9 cellular contexts compared by ENCODE assay signal in the genomic region with DNA sequence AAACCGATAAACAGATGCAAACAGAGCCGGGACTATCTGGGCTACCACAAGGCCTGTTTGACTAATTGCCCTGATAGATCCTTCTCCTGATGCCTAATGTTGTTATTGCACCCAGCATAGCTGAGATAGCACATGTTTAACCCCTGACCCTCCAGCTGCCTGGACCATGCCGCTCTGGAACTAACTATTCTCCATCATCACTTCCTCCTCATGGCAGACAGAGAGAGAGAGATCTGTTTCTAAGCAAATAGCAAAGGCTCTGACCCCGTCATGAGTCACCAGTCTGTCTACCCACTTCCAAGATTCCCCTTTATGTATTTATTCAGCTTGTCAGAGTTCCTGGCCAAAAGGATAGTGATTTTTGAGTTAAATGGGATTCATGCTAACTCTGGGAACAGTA. TPM values are rescaled to one million over a fixed set of nuclear protein-coding genes. Genes with fewer than 3 reads are reported as not detected.
DNase-seq lines count a peak whose midpoint lies in the region; ATAC-seq and TF ChIP-seq lines count a peak whose summit lies in the region.
"Had no signal": no experiment of that assay in that cellular context is flagged by ENCODE, and none has a peak within 500 bp of the region (broad histone marks: within the 10 kb centered on the region; RNA-seq: fewer than 3 reads in every experiment).

No MANE protein-coding gene starts in this region.

- peak in 7 of 8 donors; percentile 61 to 87 (median 67) for ATAC-seq in heart right ventricle
- ATAC-seq in GM21528 (IDR thresholded peaks at IDR 0.05; ENCODE audit: low FRiP score, unreplicated experiment), result no peak
- ATAC-seq in HG03280 (IDR thresholded peaks at IDR 0.05; ENCODE audit: unreplicated experiment), result no peak

- H3K4me3 ChIP-seq in HFF-Myc (replicated peaks; ENCODE audit: low read depth, low read length) (no peak overlapping the region), SJSA1 (no peak overlapping the region), heart right ventricle (no peak overlapping the region), smooth muscle cell (no peak overlapping the region)

- no peaks in the 10 kb centered on the region for H3K27me3 Mint-ChIP-seq in activated T-helper 2 cell treated with anti-CD3 and anti-CD28 coated beads, Interferon-gamma antibody, Interleukin-2, Interleukin-4, amounts not matched to agents 10 μg/mL and 5 μg/mL and 100 μg/mL, durations not matched to agents 14 hours and 24 hours and 36 hours (ENCODE audit: low read depth)
- H3K27me3 Mint-ChIP-seq: IgD-negative memory B cell had no signal

- H3K9me3 ChIP-seq in SJSA1 (replicated peaks), result no peaks in the 10 kb centered on the region
- H3K9me3 ChIP-seq in heart right ventricle, result no peaks in the 10 kb centered on the region
- H3K9me3 ChIP-seq in smooth muscle cell (replicated peaks; ENCODE audit: low read depth), result no peaks in the 10 kb centered on the region

- H3K27me3 ChIP-seq in SJSA1 (replicated peaks), result no peaks in the 10 kb centered on the region
- no peaks in the 10 kb centered on the region for H3K27me3 ChIP-seq in heart right ventricle
- H3K27me3 ChIP-seq in smooth muscle cell (ENCODE audit: low read depth), result no peaks in the 10 kb centered on the region

- H3K27ac Mint-ChIP-seq in activated T-helper 2 cell treated with anti-CD3 and anti-CD28 coated beads, Interferon-gamma antibody, Interleukin-2, Interleukin-4, amounts not matched to agents 10 μg/mL and 5 μg/mL and 100 μg/mL, durations not matched to agents 14 hours and 24 hours and 36 hours, result no peak overlapping the region

- peak overlapping the region; percentile 51 for H3K9ac ChIP-seq in smooth muscle cell (ENCODE audit: low read depth)

- DNase-seq in HFF-Myc (ENCODE audit: extremely low read depth, low read depth) (peak; percentile 92), SJSA1 (ENCODE audit: low read depth in 1 of 2, low spot score in 2 of 2) (peak; percentile 58 to 75), heart right ventricle (peak in 1 of 2 donors; percentile 36), smooth muscle cell (lab: John Stamatoyannopoulos, UW; ENCODE audit: unreplicated experiment) (no peak)
- no peak for DNase-seq in activated T-helper 2 cell treated with anti-CD3 and anti-CD28 coated beads, Interferon-gamma antibody, Interleukin-2, Interleukin-4, amounts not matched to agents 10 μg/mL and 5 μg/mL and 100 μg/mL, durations not matched to agents 14 hours and 24 hours and 36 hours (ENCODE audit: low spot score)

- peaks cover 31% of the 10 kb centered on the region for H3F3A ChIP-seq in smooth muscle cell (ENCODE audit: low read depth)

- H3K79me2 ChIP-seq in smooth muscle cell (ENCODE audit: low read depth), result no peaks in the 10 kb centered on the region

- H3K36me3 ChIP-seq in SJSA1 (no peaks in the 10 kb centered on the region), heart right ventricle (no peaks in the 10 kb centered on the region), smooth muscle cell (ENCODE audit: low read depth) (no peaks in the 10 kb centered on the region)

- intact Hi-C loops in heart right ventricle (cut with DNase I), result no loop called here
- intact Hi-C loops in activated T-helper 2 cell treated with anti-CD3 and anti-CD28 coated beads, Interferon-gamma antibody, Interleukin-2, Interleukin-4, amounts not matched to agents 10 μg/mL and 5 μg/mL and 100 μg/mL, durations not matched to agents 14 hours and 24 hours and 36 hours (cut with micrococcal nuclease), result no loop called here

- H3K4me1 Mint-ChIP-seq in activated T-helper 2 cell treated with anti-CD3 and anti-CD28 coated beads, Interferon-gamma antibody, Interleukin-2, Interleukin-4, amounts not matched to agents 10 μg/mL and 5 μg/mL and 100 μg/mL, durations not matched to agents 14 hours and 24 hours and 36 hours (ENCODE audit: low read depth), result no peaks in the 10 kb centered on the region
- H3K4me1 Mint-ChIP-seq: IgD-negative memory B cell had no signal

- peaks cover 17% of the 10 kb centered on the region for H3K4me1 ChIP-seq in SJSA1 (replicated peaks)
- H3K4me1 ChIP-seq in heart right ventricle, result peaks cover 0 to 22% (median 9%) of the 10 kb centered on the region in 9 donors
- peaks cover 16% of the 10 kb centered on the region for H3K4me1 ChIP-seq in smooth muscle cell (ENCODE audit: low read depth)

- no peak overlapping the region for H3K4me3 Mint-ChIP-seq in activated T-helper 2 cell treated with anti-CD3 and anti-CD28 coated beads, Interferon-gamma antibody, Interleukin-2, Interleukin-4, amounts not matched to agents 10 μg/mL and 5 μg/mL and 100 μg/mL, durations not matched to agents 14 hours and 24 hours and 36 hours (ENCODE audit: low read depth)
- H3K4me3 Mint-ChIP-seq: IgD-negative memory B cell had no signal

- no peak for TF ChIP-seq CTCF in HFF-Myc (IDR thresholded peaks at IDR 0.05; ENCODE audit: low read depth, low read length, missing control alignments)
- TF ChIP-seq CTCF in heart right ventricle (IDR thresholded peaks at IDR 0.05), result no peak
- no peak for TF ChIP-seq CTCF in smooth muscle cell (IDR thresholded peaks at IDR 0.05; ENCODE audit: borderline replicate concordance, insufficient read depth, poor library complexity, severe bottlenecking)

- peak overlapping the region; percentile 56 for H3K4me2 ChIP-seq in smooth muscle cell

- WGBS in heart right ventricle, 2 donors, result 42 to 47% methylated on average over 4 of the region's 4 CpGs
- 4% methylated on average over 4 of the region's 4 CpGs for WGBS in smooth muscle cell (ENCODE audit: low lambda C conversion rate)

- H4K20me1 ChIP-seq in smooth muscle cell (ENCODE audit: low read depth), result no peaks in the 10 kb centered on the region

- H3K9me3 Mint-ChIP-seq in activated T-helper 2 cell treated with anti-CD3 and anti-CD28 coated beads, Interferon-gamma antibody, Interleukin-2, Interleukin-4, amounts not matched to agents 10 μg/mL and 5 μg/mL and 100 μg/mL, durations not matched to agents 14 hours and 24 hours and 36 hours, result no peaks in the 10 kb centered on the region

- no peaks in the 10 kb centered on the region for H3K36me3 Mint-ChIP-seq in activated T-helper 2 cell treated with anti-CD3 and anti-CD28 coated beads, Interferon-gamma antibody, Interleukin-2, Interleukin-4, amounts not matched to agents 10 μg/mL and 5 μg/mL and 100 μg/mL, durations not matched to agents 14 hours and 24 hours and 36 hours (ENCODE audit: low read depth)
- H3K36me3 Mint-ChIP-seq: IgD-negative memory B cell had no signal

- H2AFZ ChIP-seq in smooth muscle cell (ENCODE audit: low read depth), result peak overlapping the region; percentile 79

- H3K27ac ChIP-seq in SJSA1 (peak overlapping the region; percentile 49), heart right ventricle (peak overlapping the region in 3 of 10 donors; percentile 13 to 37 (median 29)), smooth muscle cell (ENCODE audit: low read depth) (peak overlapping the region; percentile 89)

RNA-seq across cellular contexts. Expression of gene FLRT2, which starts 58.2 kb away (rescaled TPM):
- 15.8 and 17.0 TPM in 2 replicates for total RNA-seq in SJSA1 (2014; rRNA removed; shearing (Covaris generic))
- total RNA-seq in heart right ventricle (1 to 10 TPM; 1.5 to 7.5 (median 3.4) TPM), smooth muscle cell (89.0 and 104 TPM in 2 replicates)
- polyA plus RNA-seq in heart right ventricle (1 to 10 TPM; 1.1 to 1.5 TPM), smooth muscle cell (47.0 and 52.3 TPM in 2 replicates)
- total RNA-seq in activated T-helper 2 cell treated with anti-CD3 and anti-CD28 coated beads, Interferon-gamma antibody, Interleukin-2, Interleukin-4, amounts not matched to agents 10 μg/mL and 5 μg/mL and 100 μg/mL, durations not matched to agents 14 hours and 24 hours and 36 hours, result not detected in 2 replicates
- total RNA-seq: T-helper 2 cell treated with Interferon-gamma antibody and Interleukin-4, amounts not matched to agents 100 ng/mL and 5 ng/mL, for 36 hours had no signal
- polyA plus RNA-seq: IgD-negative memory B cell had no signal

Comparison
In these comparisons a context has a peak if more than half of its experiments do, and no peak if none do; other contexts are left out.
1. DNase-seq: peak in HFF-Myc (single experiment) and SJSA1 (2 of 2); none in smooth muscle cell (single experiment) and activated T-helper 2 cell treated with anti-CD3 and anti-CD28 coated beads, Interferon-gamma antibody, Interleukin-2, Interleukin-4, amounts not matched to agents 10 μg/mL and 5 μg/mL and 100 μg/mL, durations not matched to agents 14 hours and 24 hours and 36 hours (single experiment).
2. ATAC-seq: peak in heart right ventricle (7 of 8); none in GM21528 (single experiment) and HG03280 (single experiment).